13 cellular contexts compared by ENCODE assay signal in the genomic region with DNA sequence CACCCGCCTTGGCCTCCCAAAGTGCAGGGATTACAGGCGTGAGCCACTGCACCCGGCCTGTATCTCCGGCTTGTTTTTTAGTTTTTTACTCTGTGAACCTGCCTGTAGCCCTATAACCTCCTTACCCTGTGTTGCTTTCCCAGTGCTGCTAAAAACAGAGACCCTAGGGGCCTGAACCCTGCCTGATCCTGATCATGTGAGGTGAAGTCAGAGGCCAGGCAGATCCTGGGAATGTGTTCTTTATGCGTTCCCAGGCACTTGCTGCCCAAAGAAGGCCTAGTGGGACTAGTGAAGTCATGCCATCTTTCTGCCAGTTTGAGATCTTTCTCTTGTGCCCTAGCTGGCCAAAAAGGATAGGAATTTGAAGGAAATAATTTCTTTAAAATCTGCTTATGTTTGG. TPM values are rescaled to one million over a fixed set of nuclear protein-coding genes. Genes with fewer than 3 reads are reported as not detected.
DNase-seq lines count a peak whose midpoint lies in the region; ATAC-seq and TF ChIP-seq lines count a peak whose summit lies in the region.
"Had no signal": no experiment of that assay in that cellular context is flagged by ENCODE, and none has a peak within 500 bp of the region (broad histone marks: within the 10 kb centered on the region; RNA-seq: fewer than 3 reads in every experiment).

No MANE protein-coding gene starts in this region.

- peak overlapping the region in 1 of 3 donors; percentile 14 for H3K27ac ChIP-seq in thyroid gland
- H3K27ac ChIP-seq: colonic mucosa, SJSA1 had no signal

- WGBS in thyroid gland, 2 donors = 79 to 89% methylated on average over 5 of the region's 5 CpGs

- H3K4me1 Mint-ChIP-seq in progenitor cell of endocrine pancreas (ENCODE audit: low read depth) = peaks cover 16% of the 10 kb centered on the region

- no peaks in the 10 kb centered on the region for H3K9me3 ChIP-seq in thyroid gland
- H3K9me3 ChIP-seq: colonic mucosa, SJSA1 had no signal

- intact Hi-C loops in thyroid gland (cut with DNase I) = no loop called here

- peak; percentile 58 for DNase-seq in COLO829 (ENCODE audit: low spot score)
- DNase-seq in amniotic epithelial cell (ENCODE audit: low read depth) = peak; percentile 45
- DNase-seq in foreskin melanocyte = peak; percentile 84
- no peak for DNase-seq in progenitor cell of endocrine pancreas (ENCODE audit: low spot score, unreplicated experiment)
- no peak for DNase-seq in Ammon's horn (ENCODE audit: low spot score)
- DNase-seq in GOT3 (lab: John Stamatoyannopoulos, UW) = no peak
- no peak for DNase-seq in thyroid gland
- DNase-seq: colonic mucosa, head of caudate nucleus, NCI-H146, NCI-H82 had no signal

- H3K4me3 Mint-ChIP-seq in progenitor cell of endocrine pancreas (ENCODE audit: low read depth) = no peak overlapping the region

- peaks cover 9% of the 10 kb centered on the region in 2 donors for H3K4me1 ChIP-seq in thyroid gland

- H3K27me3 Mint-ChIP-seq in progenitor cell of endocrine pancreas = no peaks in the 10 kb centered on the region

- H3K36me3 Mint-ChIP-seq in progenitor cell of endocrine pancreas (ENCODE audit: insufficient read depth) = peaks cover 9% of the 10 kb centered on the region

- no peak for ATAC-seq in HG03460 (IDR thresholded peaks at IDR 0.05; ENCODE audit: unreplicated experiment)

- no peak for TF ChIP-seq CTCF in progenitor cell of endocrine pancreas (IDR thresholded peaks at IDR 0.05; ENCODE audit: unreplicated experiment)
- TF ChIP-seq CTCF in thyroid gland (IDR thresholded peaks at IDR 0.05) = no peak

- no peaks in the 10 kb centered on the region for H3K9me3 Mint-ChIP-seq in progenitor cell of endocrine pancreas (ENCODE audit: low read depth)

- H3K27me3 ChIP-seq in thyroid gland = no peaks in the 10 kb centered on the region
- H3K27me3 ChIP-seq: colonic mucosa, SJSA1 had no signal

- peak overlapping the region; percentile 35 for H3K27ac Mint-ChIP-seq in progenitor cell of endocrine pancreas

- no peak for TF ChIP-seq POLR2A in thyroid gland (IDR thresholded peaks at IDR 0.05)

- H3K36me3 ChIP-seq in thyroid gland = peaks cover 0 to 35% of the 10 kb centered on the region in 2 donors

- H3K4me3 ChIP-seq in thyroid gland (replicated peaks in 1 of 3) = no peak overlapping the region
- H3K4me3 ChIP-seq: colonic mucosa, SJSA1 had no signal

RNA-seq across cellular contexts. Expression of a gene that starts 4.6 kb away (rescaled TPM):
- total RNA-seq in progenitor cell of endocrine pancreas (111 and 120 TPM in 2 replicates), thyroid gland (100 to 1,000 TPM in 2 of 4 donors, 10 to 100 TPM in 2; 70.3 to 108 (median 97.7) TPM)

RNA-seq across cellular contexts. Expression of a gene that starts 28.6 kb away (rescaled TPM):
- total RNA-seq in progenitor cell of endocrine pancreas (18.1 and 20.1 TPM in 2 replicates), thyroid gland (10 to 100 TPM in 3 of 4 donors, 1 to 10 TPM in 1; 7.9 to 15.9 (median 11.8) TPM)

RNA-seq across cellular contexts. Expression of a gene that starts 48.8 kb away (rescaled TPM):
- total RNA-seq in progenitor cell of endocrine pancreas (23.1 and 24.4 TPM in 2 replicates), thyroid gland (10 to 100 TPM; 14.1 to 22.1 (median 16.7) TPM)

Comparison
In these comparisons a context has a peak if more than half of its experiments do, and no peak if none do; other contexts are left out.
1. DNase-seq: peak in COLO829 (single experiment), amniotic epithelial cell (single experiment) and foreskin melanocyte (single experiment); none in progenitor cell of endocrine pancreas (single experiment), Ammon's horn (single experiment), GOT3 (single experiment) and thyroid gland (0 of 2).